18 cellular contexts compared by ENCODE assay signal in genomic region chrX:18792828-18793227, GRCh38.
"Had no signal": no experiment of that assay in that cellular context is flagged by ENCODE, and none has a peak within 500 bp of the region (broad histone marks: within the 10 kb centered on the region; RNA-seq: fewer than 3 reads in every experiment).

No MANE protein-coding gene starts in this region.

- H3K27me3 ChIP-seq: adrenal gland, foreskin keratinocyte, sigmoid colon had no signal

- ATAC-seq: activated CD4-positive, alpha-beta T cell treated with anti-CD3 and anti-CD28 coated beads for 36 hours; activated CD8-positive, alpha-beta memory T cell treated with anti-CD3 and anti-CD28 coated beads, Interleukin-2, amount 10 ng/mL, durations not matched to agents 7 days and 5 days; left cardiac atrium; lower lobe of right lung; T-cell had no signal

- H3K4me3 Mint-ChIP-seq: activated CD4-positive, alpha-beta memory T cell treated with anti-CD3 and anti-CD28 coated beads for 36 hours; activated CD4-positive, alpha-beta T cell treated with anti-CD3 and anti-CD28 coated beads for 36 hours; activated CD8-positive, alpha-beta memory T cell treated with anti-CD3 and anti-CD28 coated beads, Interleukin-2, amount 10 ng/mL, durations not matched to agents 7 days and 5 days; activated naive CD4-positive, alpha-beta T cell treated with anti-CD3 and anti-CD28 coated beads, Interleukin-2, amount 50 U/mL, for 24 hours; activated T-cell treated with anti-CD3 and anti-CD28 coated beads, Interleukin-2, amount 50 U/mL, for 24 hours; T-cell had no signal

- H3K9ac ChIP-seq: parathyroid adenoma had no signal

- H3K4me3 ChIP-seq: adrenal gland, lower lobe of right lung, sigmoid colon, thoracic aorta had no signal

- H3K27ac ChIP-seq: adrenal gland, foreskin keratinocyte, lower lobe of right lung, parathyroid adenoma, sigmoid colon, thoracic aorta, VCaP had no signal

- H3K9me3 Mint-ChIP-seq: activated CD4-positive, alpha-beta memory T cell treated with anti-CD3 and anti-CD28 coated beads for 36 hours; activated naive CD4-positive, alpha-beta T cell treated with anti-CD3 and anti-CD28 coated beads, Interleukin-2, amount 50 U/mL, for 24 hours; activated T-cell treated with anti-CD3 and anti-CD28 coated beads, Interleukin-2, amount 50 U/mL, for 24 hours; T-cell had no signal

- H3K9me3 ChIP-seq: adrenal gland, lower lobe of right lung, sigmoid colon, thoracic aorta had no signal

- H3K27ac Mint-ChIP-seq: activated CD4-positive, alpha-beta memory T cell treated with anti-CD3 and anti-CD28 coated beads for 36 hours; activated CD4-positive, alpha-beta T cell treated with anti-CD3 and anti-CD28 coated beads for 36 hours; activated CD8-positive, alpha-beta memory T cell treated with anti-CD3 and anti-CD28 coated beads, Interleukin-2, amount 10 ng/mL, durations not matched to agents 7 days and 5 days; activated naive CD4-positive, alpha-beta T cell treated with anti-CD3 and anti-CD28 coated beads, Interleukin-2, amount 50 U/mL, for 24 hours; activated T-cell treated with anti-CD3 and anti-CD28 coated beads, Interleukin-2, amount 50 U/mL, for 24 hours; T-cell had no signal

- H3K4me1 Mint-ChIP-seq: activated CD4-positive, alpha-beta T cell treated with anti-CD3 and anti-CD28 coated beads for 36 hours; activated CD8-positive, alpha-beta memory T cell treated with anti-CD3 and anti-CD28 coated beads, Interleukin-2, amount 10 ng/mL, durations not matched to agents 7 days and 5 days; activated naive CD4-positive, alpha-beta T cell treated with anti-CD3 and anti-CD28 coated beads, Interleukin-2, amount 50 U/mL, for 24 hours; T-cell had no signal

- H3K36me3 Mint-ChIP-seq: activated CD4-positive, alpha-beta memory T cell treated with anti-CD3 and anti-CD28 coated beads for 36 hours; activated CD8-positive, alpha-beta memory T cell treated with anti-CD3 and anti-CD28 coated beads, Interleukin-2, amount 10 ng/mL, durations not matched to agents 7 days and 5 days; activated naive CD4-positive, alpha-beta T cell treated with anti-CD3 and anti-CD28 coated beads, Interleukin-2, amount 50 U/mL, for 24 hours; T-cell had no signal

- H3K36me3 ChIP-seq: adrenal gland, lower lobe of right lung, sigmoid colon, thoracic aorta had no signal

- H2AFZ ChIP-seq: parathyroid adenoma had no signal

- DNase-seq: activated CD4-positive, alpha-beta memory T cell treated with anti-CD3 and anti-CD28 coated beads for 36 hours; activated CD4-positive, alpha-beta T cell treated with anti-CD3 and anti-CD28 coated beads for 36 hours; activated CD8-positive, alpha-beta memory T cell treated with anti-CD3 and anti-CD28 coated beads, Interleukin-2, amount 10 ng/mL, durations not matched to agents 7 days and 5 days; activated effector memory CD4-positive, alpha-beta T cell treated with anti-CD3 and anti-CD28 coated beads, Interleukin-2, amount 50 U/mL, for 16 hours; activated T-cell treated with anti-CD3 and anti-CD28 coated beads, Interleukin-2, amount 50 U/mL, for 24 hours; adrenal gland; head of caudate nucleus; left cardiac atrium; lower lobe of right lung; sigmoid colon; stimulated activated CD4-positive, alpha-beta T cell treated with anti-CD3 and anti-CD28 coated beads, Interleukin-1b, Interleukin-23, amount 100 ng/mL, for 48 hours; T-cell; T-helper 9 cell had no signal

- H3K4me1 ChIP-seq: adrenal gland, foreskin keratinocyte, lower lobe of right lung, parathyroid adenoma, sigmoid colon had no signal

- H3K27me3 Mint-ChIP-seq: activated CD4-positive, alpha-beta memory T cell treated with anti-CD3 and anti-CD28 coated beads for 36 hours; activated CD4-positive, alpha-beta T cell treated with anti-CD3 and anti-CD28 coated beads for 36 hours; activated CD8-positive, alpha-beta memory T cell treated with anti-CD3 and anti-CD28 coated beads, Interleukin-2, amount 10 ng/mL, durations not matched to agents 7 days and 5 days; activated naive CD4-positive, alpha-beta T cell treated with anti-CD3 and anti-CD28 coated beads, Interleukin-2, amount 50 U/mL, for 24 hours; T-cell had no signal
